ENCODE assay signal across 1 cellular context in genomic region chr3:12893247-12893646, GRCh38.
TF ChIP-seq lines count a peak whose summit lies in the region.

No MANE protein-coding gene starts in this region.

TF ChIP-seq in HEK293, 187 proteins besides CTCF, POLR2A, EP300 and RAD21 (continued from another document):
- TF ChIP-seq GLIS1 (tag by site-specific recombination; IDR thresholded peaks at IDR 0.05) = peak; percentile 18; the same call in 1 of the 2 replicates
- TF ChIP-seq ZNF341 (tag by site-specific recombination; IDR thresholded peaks at IDR 0.05; ENCODE audit: low read depth) = no peak
